In genomic region chr3:116453676-116454346, GRCh38 we compare ENCODE assay signal across 12 cellular contexts. TPM values are rescaled to one million over a fixed set of nuclear protein-coding genes. Genes with fewer than 3 reads are reported as not detected.
A peak's percentile ranks its signal among the peaks of the same experiment; 100 is the strongest.
DNase-seq lines count a peak whose midpoint lies in the region; ATAC-seq, FAIRE-seq and TF ChIP-seq lines count a peak whose summit lies in the region.
"Had no signal": no experiment of that assay in that cellular context is flagged by ENCODE, and none has a peak within 500 bp of the region (broad histone marks: within the 10 kb centered on the region; RNA-seq: fewer than 3 reads in every experiment).

No MANE protein-coding gene starts in this region.

- H3K27ac ChIP-seq in AG04450 (ENCODE audit: low read depth, low read length) (no peak overlapping the region), GM23338 (ENCODE audit: low read depth) (no peak overlapping the region)

- no peak overlapping the region for H3K9ac ChIP-seq in adipocyte (ENCODE audit: low read length)

- H3K9me3 ChIP-seq in AG04450 (ENCODE audit: control insufficient read depth, insufficient read depth, low read length) (no peaks in the 10 kb centered on the region), adipocyte (ENCODE audit: control insufficient read depth, low read length) (no peaks in the 10 kb centered on the region), Caco-2 (no peaks in the 10 kb centered on the region)

- H3K4me3 Mint-ChIP-seq in Caco-2 (ENCODE audit: unreplicated experiment) (no peak overlapping the region), GM23338 (no peak overlapping the region)

- POLR2A ChIA-PET in AG04450 (lab: Yijun Ruan, JAX), result interaction anchor here (0.7 kb wide), 1 partner anchor 8 kb away, joined by 3 read pairs; no protein-coding TSS in a partner anchor
- POLR2A ChIA-PET in Caco-2 (lab: Charles Lee), result no interaction called here

- H3K27ac Mint-ChIP-seq in Caco-2 (ENCODE audit: unreplicated experiment) (no peak overlapping the region), GM23338 (no peak overlapping the region)

- TF ChIP-seq CTCF in AG04450 (IDR thresholded peaks at IDR 0.05; ENCODE audit: low read depth, low read length), result peak; percentile 44
- TF ChIP-seq CTCF in Caco-2 (IDR thresholded peaks at IDR 0.05; ENCODE audit: insufficient read depth in 1 of 2, low read depth in 1 of 2, low read length in 1 of 2, severe bottlenecking in 1 of 2, unreplicated experiment in 1 of 2), result no peak
- peak in 1 of 2 experiments; percentile 56; a peak in 3 of 4 replicates for TF ChIP-seq CTCF in GM23338 (conservative IDR thresholded peaks at IDR 0.05; ENCODE audit: low read depth in 2 of 2)

- no peaks in the 10 kb centered on the region for H3K4me1 Mint-ChIP-seq in Caco-2 (ENCODE audit: low read depth, unreplicated experiment)
- H3K4me1 Mint-ChIP-seq in GM23338, result peaks cover 9% of the 10 kb centered on the region

- H3K4me3 ChIP-seq in AG04450 (ENCODE audit: low read depth, low read length), result no peak overlapping the region
- no peak overlapping the region for H3K4me3 ChIP-seq in adipocyte (ENCODE audit: low read length)
- H3K4me3 ChIP-seq in Caco-2 (ENCODE audit: low read depth, low read length), result no peak overlapping the region
- no peak overlapping the region for H3K4me3 ChIP-seq in GM23338

- H4K20me1 ChIP-seq in GM23338 (replicated peaks; ENCODE audit: insufficient read depth), result no peaks in the 10 kb centered on the region

- H3K4me1 ChIP-seq in adipocyte (ENCODE audit: control insufficient read depth, insufficient read depth, low read length), result no peaks in the 10 kb centered on the region
- no peaks in the 10 kb centered on the region for H3K4me1 ChIP-seq in Caco-2
- peaks cover 4% of the 10 kb centered on the region; the same call in 1 of the 2 replicates for H3K4me1 ChIP-seq in GM23338 (ENCODE audit: insufficient read depth)

- DNase-seq in AG04450 (ENCODE audit: low read depth, low spot score) (no peak), GM03348 (ENCODE audit: low spot score) (peak; percentile 25), adipocyte (ENCODE audit: low read depth) (peak; percentile 46), Caco-2 (no peak), cerebellar nuclear complex (lab: John Stamatoyannopoulos, UW) (no peak), GM23338 (ENCODE audit: low spot score) (no peak)
- DNase-seq: activated CD4-positive, alpha-beta T cell treated with anti-CD3 and anti-CD28 coated beads for 1 hour; NCI-H1436 had no signal

- H3K9me2 ChIP-seq in GM23338 (ENCODE audit: insufficient read depth), result no peaks in the 10 kb centered on the region

- no TSS peak for BruUV-seq in Caco-2 (replicated peaks; lab: Mats Ljungman, UMichigan)

- ATAC-seq in GM23338 (no peak), HG02870 (IDR thresholded peaks at IDR 0.05; ENCODE audit: unreplicated experiment) (no peak)

- H3K9me3 Mint-ChIP-seq in Caco-2 (ENCODE audit: unreplicated experiment), result peaks cover 9% of the 10 kb centered on the region
- H3K9me3 Mint-ChIP-seq in GM23338, result peaks cover 5% of the 10 kb centered on the region

- H3K36me3 ChIP-seq in adipocyte (ENCODE audit: control insufficient read depth, insufficient read depth, low read length, severe bottlenecking) (no peaks in the 10 kb centered on the region), Caco-2 (ENCODE audit: control insufficient read depth, insufficient read depth, low read length) (no peaks in the 10 kb centered on the region), GM23338 (ENCODE audit: insufficient read depth) (no peaks in the 10 kb centered on the region)

- H3K27me3 Mint-ChIP-seq in Caco-2 (ENCODE audit: insufficient read depth, unreplicated experiment) (no peaks in the 10 kb centered on the region), GM23338 (ENCODE audit: insufficient read depth, low read depth, poor library complexity) (no peaks in the 10 kb centered on the region)

- intact Hi-C loops in Caco-2 (cut with micrococcal nuclease; ENCODE audit: unreplicated experiment), result no loop called here

- H3K27me3 ChIP-seq in AG04450 (ENCODE audit: control insufficient read depth, insufficient read depth, low read length) (no peaks in the 10 kb centered on the region), adipocyte (replicated peaks; ENCODE audit: control insufficient read depth, insufficient read depth, low read length) (no peaks in the 10 kb centered on the region), Caco-2 (replicated peaks; ENCODE audit: control insufficient read depth, insufficient read depth, low read length) (no peaks in the 10 kb centered on the region), GM23338 (ENCODE audit: insufficient read depth) (no peaks in the 10 kb centered on the region)

- H3K4me2 ChIP-seq in GM23338, result no peak overlapping the region

- CTCF ChIA-PET in AG04450 (lab: Charles Lee) (interaction anchor here (0.6 to 1.4 kb wide), 15 partner anchors 8 to 1624 kb away, joined by 3 to 8 read pairs (median 3); partner anchors contain the start of gene LSAMP), Caco-2 (lab: Charles Lee) (interaction anchor here (0.6 kb wide), 1 partner anchor 254 kb away, joined by 3 read pairs; no protein-coding TSS in a partner anchor)

- H2AFZ ChIP-seq in GM23338, result no peak overlapping the region

- H3K36me3 Mint-ChIP-seq in Caco-2 (ENCODE audit: insufficient read depth, unreplicated experiment), result no peaks in the 10 kb centered on the region
- peaks cover 6% of the 10 kb centered on the region; the same call in 1 of the 3 replicates for H3K36me3 Mint-ChIP-seq in GM23338 (ENCODE audit: low read depth)

- no peaks in the 10 kb centered on the region for H3F3A ChIP-seq in GM23338 (replicated peaks; ENCODE audit: low read depth)

- H3K79me2 ChIP-seq in GM23338 (replicated peaks; ENCODE audit: insufficient read depth), result no peaks in the 10 kb centered on the region

- FAIRE-seq in islet of Langerhans (lab: Jason Lieb, UNC), result peak; percentile 24

TF ChIP-seq in GM23338, 12 proteins besides CTCF, POLR2A, EP300 and RAD21:
- TF ChIP-seq JUNB (IDR thresholded peaks at IDR 0.05; ENCODE audit: unreplicated experiment), result no peak

RNA-seq across cellular contexts. Expression of gene LSAMP, which starts 8.5 kb away (rescaled TPM):
- polyA plus RNA-seq in AG04450 (2011; rRNA removed) (24.1 and 25.1 TPM in 2 replicates), GM23338 (2016; fragmentation: Nextera tagmentation; extraction: Ambion mirVana) (1.4 and 2.9 TPM in 2 replicates)
- polyA minus RNA-seq in AG04450 (2011; rRNA and poly(A)+ RNA removed), result 18.6 and 28.2 TPM in 2 replicates
- total RNA-seq in Caco-2 (2022), result not detected in 2 replicates
- total RNA-seq in GM23338 (2014; rRNA removed; shearing (Covaris generic)), result 1.6 and 2.0 TPM in 2 replicates
- total RNA-seq: dermis microvascular lymphatic vessel endothelial cell, mononuclear cell had no signal

Comparison
In these comparisons a context has a peak if more than half of its experiments do, and no peak if none do; other contexts are left out.
1. DNase-seq: peak in GM03348 (single experiment) and adipocyte (single experiment); none in AG04450 (single experiment), Caco-2 (0 of 2), cerebellar nuclear complex (0 of 2) and GM23338 (single experiment).